In genomic region chr9:37956423-37956820, GRCh38 we compare ENCODE assay signal across 20 cellular contexts.
"Had no signal": no experiment of that assay in that cellular context is flagged by ENCODE, and none has a peak within 500 bp of the region (broad histone marks: within the 10 kb centered on the region; RNA-seq: fewer than 3 reads in every experiment).

No MANE protein-coding gene starts in this region.

- H3K36me3 Mint-ChIP-seq: activated CD4-positive, alpha-beta memory T cell treated with anti-CD3 and anti-CD28 coated beads for 36 hours; T-cell had no signal

- H3K27ac Mint-ChIP-seq: activated B cell treated with CpG ODN at 0.5 μM for 24 hours; activated CD4-positive, alpha-beta memory T cell treated with anti-CD3 and anti-CD28 coated beads for 36 hours; activated naive CD8-positive, alpha-beta T cell; activated T-helper 1 cell treated with anti-CD3 and anti-CD28 coated beads, Interleukin-12 subunit alpha, Interleukin-12 subunit beta, Interleukin-2, Interleukin-4 antibody, amounts not matched to agents 30 ng/mL and 10 ng/mL and 1 ng/mL, durations not matched to agents 14 hours and 24 hours and 36 hours; effector memory CD8-positive, alpha-beta T cell; neural progenitor cell; T-cell had no signal

- H3K9me3 ChIP-seq: pancreas, sigmoid colon, tibial artery had no signal

- H3K27ac ChIP-seq: cardiac muscle cell, neural progenitor cell, sigmoid colon, tibial artery had no signal

- H3K36me3 ChIP-seq: neural progenitor cell had no signal

- DNase-seq: activated B cell treated with CpG ODN at 0.5 μM for 24 hours; activated CD4-positive, alpha-beta memory T cell treated with anti-CD3 and anti-CD28 coated beads for 36 hours; activated CD4-positive, alpha-beta T cell treated with anti-CD3 and anti-CD28 coated beads for 4 hours; activated T-cell treated with anti-CD3 and anti-CD28 coated beads for 4 hours; dermis blood vessel endothelial cell; effector memory CD8-positive, alpha-beta T cell; mammary epithelial cell; sigmoid colon; stimulated activated naive CD4-positive, alpha-beta T cell; T-cell; T-helper 9 cell; tibial artery had no signal

- H2AFZ ChIP-seq: neural progenitor cell had no signal

- H3K4me3 Mint-ChIP-seq: activated B cell treated with CpG ODN at 0.5 μM for 24 hours; activated CD4-positive, alpha-beta memory T cell treated with anti-CD3 and anti-CD28 coated beads for 36 hours; activated naive CD8-positive, alpha-beta T cell; activated T-helper 1 cell treated with anti-CD3 and anti-CD28 coated beads, Interleukin-12 subunit alpha, Interleukin-12 subunit beta, Interleukin-2, Interleukin-4 antibody, amounts not matched to agents 30 ng/mL and 10 ng/mL and 1 ng/mL, durations not matched to agents 14 hours and 24 hours and 36 hours; effector memory CD8-positive, alpha-beta T cell; neural progenitor cell; T-cell had no signal

- H3K27me3 Mint-ChIP-seq: activated B cell treated with CpG ODN at 0.5 μM for 24 hours; activated CD4-positive, alpha-beta memory T cell treated with anti-CD3 and anti-CD28 coated beads for 36 hours; activated naive CD8-positive, alpha-beta T cell; effector memory CD8-positive, alpha-beta T cell had no signal

- H3K27me3 ChIP-seq: cardiac muscle cell, neural progenitor cell, pancreas, sigmoid colon, tibial artery had no signal

- FAIRE-seq: keratinocyte, pancreas, urothelium cell line had no signal

- H3K9me3 Mint-ChIP-seq: activated B cell treated with CpG ODN at 0.5 μM for 24 hours; activated CD4-positive, alpha-beta memory T cell treated with anti-CD3 and anti-CD28 coated beads for 36 hours; activated T-helper 1 cell treated with anti-CD3 and anti-CD28 coated beads, Interleukin-12 subunit alpha, Interleukin-12 subunit beta, Interleukin-2, Interleukin-4 antibody, amounts not matched to agents 30 ng/mL and 10 ng/mL and 1 ng/mL, durations not matched to agents 14 hours and 24 hours and 36 hours; effector memory CD8-positive, alpha-beta T cell; neural progenitor cell; T-cell had no signal

- H3K4me3 ChIP-seq: cardiac muscle cell, neural progenitor cell, pancreas, sigmoid colon, tibial artery had no signal

- H3K4me2 ChIP-seq: neural progenitor cell had no signal

- ATAC-seq: effector memory CD8-positive, alpha-beta T cell; left lobe of liver; T-cell had no signal

- H3K4me1 ChIP-seq: neural progenitor cell had no signal

- H3K9ac ChIP-seq: neural progenitor cell had no signal
